Comparison of ENCODE assay signal across 9 cellular contexts in the genomic region with DNA sequence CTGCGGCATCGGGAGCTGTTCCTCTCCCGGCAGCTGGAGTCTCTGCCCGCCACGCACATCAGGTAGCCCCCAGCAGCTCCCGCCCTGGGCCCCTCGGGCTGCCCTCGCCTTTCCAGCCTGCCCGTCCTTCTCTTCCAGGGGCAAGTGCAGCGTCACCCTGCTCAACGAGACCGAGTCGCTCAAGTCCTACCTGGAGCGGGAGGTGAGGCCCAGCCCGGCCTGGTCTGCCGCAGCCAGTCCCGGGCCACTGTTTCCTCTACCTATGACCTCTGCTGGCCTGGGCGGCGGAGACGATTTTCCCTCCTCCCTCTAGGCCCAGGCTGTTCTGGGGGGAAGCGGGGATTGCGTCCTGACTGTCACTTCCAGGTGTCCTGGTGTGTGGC. TPM values are rescaled to one million over a fixed set of nuclear protein-coding genes. Genes with fewer than 3 reads are reported as not detected.
"Had no signal": no experiment of that assay in that cellular context is flagged by ENCODE, and none has a peak within 500 bp of the region (broad histone marks: within the 10 kb centered on the region; RNA-seq: fewer than 3 reads in every experiment).

No MANE protein-coding gene starts in this region.

- H3K4me3 ChIP-seq: GM23248, K562 had no signal

- H2AFZ ChIP-seq: GM23248 had no signal

- FAIRE-seq: H54, HepG2, K562 had no signal

- H3K9ac ChIP-seq: GM23248 had no signal

- DNase-seq: GM23248, GOT3, H9, HCEC 1CT, KG1 had no signal

- H3K27ac ChIP-seq: GM23248 had no signal

RNA-seq across cellular contexts. Expression of a gene that starts 51.8 kb away (rescaled TPM):
- total RNA-seq: HT-29 had no signal
